21 cellular contexts compared by ENCODE assay signal in the genomic region with DNA sequence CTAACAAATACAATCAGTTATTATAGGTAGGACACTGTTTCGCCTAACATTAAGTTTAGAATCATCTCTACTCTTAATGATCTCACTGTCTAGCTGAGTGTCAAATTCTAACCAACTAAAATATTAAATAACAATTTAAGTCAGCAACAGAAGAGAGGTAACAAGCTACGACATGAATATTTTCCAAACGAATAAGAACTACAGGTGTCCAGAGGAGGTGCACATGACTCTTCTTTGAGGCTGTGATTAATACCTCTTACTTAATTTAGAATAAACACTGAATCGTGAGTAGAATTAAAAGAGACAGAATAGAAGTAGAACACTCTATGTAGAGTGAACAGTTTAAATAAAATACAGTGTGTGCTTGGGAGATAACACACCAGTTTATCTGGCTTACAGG.
"Had no signal": no experiment of that assay in that cellular context is flagged by ENCODE, and none has a peak within 500 bp of the region (broad histone marks: within the 10 kb centered on the region; RNA-seq: fewer than 3 reads in every experiment).

No MANE protein-coding gene starts in this region.

- H3K27ac ChIP-seq: coronary artery, gastrocnemius medialis, heart right ventricle, neutrophil, suprapubic skin, thyroid gland had no signal

- H3K27me3 ChIP-seq: gastrocnemius medialis, heart right ventricle, neutrophil, suprapubic skin, thyroid gland had no signal

- H3K4me1 ChIP-seq: gastrocnemius medialis, heart right ventricle, suprapubic skin, thyroid gland had no signal

- ATAC-seq: gastrocnemius medialis; heart right ventricle; left lobe of liver; mucosa of descending colon; naive thymus-derived CD8-positive, alpha-beta T cell; right cardiac atrium had no signal

- H3K36me3 ChIP-seq: gastrocnemius medialis, heart right ventricle, neutrophil, suprapubic skin, thyroid gland had no signal

- H3K27me3 Mint-ChIP-seq: naive thymus-derived CD8-positive, alpha-beta T cell; type B pancreatic cell had no signal

- H3K4me3 ChIP-seq: coronary artery, gastrocnemius medialis, heart right ventricle, mucosa of descending colon, suprapubic skin, thyroid gland had no signal

- H3K4me3 Mint-ChIP-seq: endodermal cell; naive thymus-derived CD8-positive, alpha-beta T cell; type B pancreatic cell had no signal

- FAIRE-seq: endothelial cell of umbilical vein, urothelium cell line had no signal

- H3K9me3 Mint-ChIP-seq: endodermal cell, type B pancreatic cell had no signal

- DNase-seq: effector CD4-positive, alpha-beta T cell; endodermal cell; gastrocnemius medialis; heart right ventricle; hypothalamus; islet precursor cell; mammary epithelial cell; mucosa of descending colon; naive thymus-derived CD8-positive, alpha-beta T cell; right cardiac atrium; small intestine; stimulated activated CD4-positive, alpha-beta T cell treated with anti-CD3 and anti-CD28 coated beads, Interleukin-2, amount 100 ng/mL, for 48 hours; stimulated activated naive CD4-positive, alpha-beta T cell treated with Interleukin-2 at 50 U/mL for 16 hours; thyroid gland had no signal

- H3K4me1 Mint-ChIP-seq: naive thymus-derived CD8-positive, alpha-beta T cell had no signal

- H3K27ac Mint-ChIP-seq: endodermal cell; naive thymus-derived CD8-positive, alpha-beta T cell; type B pancreatic cell had no signal

- H3K9me3 ChIP-seq: gastrocnemius medialis, heart right ventricle, mucosa of descending colon, neutrophil, suprapubic skin, thyroid gland had no signal
